In the genomic region with DNA sequence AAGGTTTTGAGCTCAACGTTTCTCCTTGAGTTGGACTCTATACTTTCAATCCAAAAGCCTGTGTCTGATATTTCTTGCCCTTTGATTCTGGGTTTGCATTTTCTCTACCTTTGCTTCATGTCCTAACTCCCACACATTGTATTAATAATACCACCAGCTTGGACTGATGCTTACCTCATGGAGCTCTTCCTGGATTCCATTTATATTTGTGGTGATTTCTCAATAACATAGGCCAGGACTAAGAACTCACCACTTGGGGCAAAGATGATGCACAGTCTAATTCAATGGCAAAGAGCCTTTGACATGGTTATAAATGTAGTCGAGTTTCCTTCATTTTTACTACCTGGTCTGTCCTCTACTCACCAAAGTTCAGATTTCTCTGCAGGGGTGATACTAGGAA, we compare ENCODE assay signal across 16 cellular contexts. TPM values are rescaled to one million over a fixed set of nuclear protein-coding genes. Genes with fewer than 3 reads are reported as not detected.
DNase-seq lines count a peak whose midpoint lies in the region; ATAC-seq and TF ChIP-seq lines count a peak whose summit lies in the region.
"Had no signal": no experiment of that assay in that cellular context is flagged by ENCODE, and none has a peak within 500 bp of the region (broad histone marks: within the 10 kb centered on the region; RNA-seq: fewer than 3 reads in every experiment).

No MANE protein-coding gene starts in this region.

- no peak overlapping the region for H3K4me3 ChIP-seq in adipocyte (ENCODE audit: low read length)
- no peak overlapping the region for H3K4me3 ChIP-seq in fibroblast of mammary gland (ENCODE audit: control insufficient read depth, low read depth, low read length)
- H3K4me3 ChIP-seq in dorsolateral prefrontal cortex, result no peak overlapping the region
- H3K4me3 ChIP-seq: Peyer's patch had no signal

- peaks cover 12% of the 10 kb centered on the region for H3K4me1 ChIP-seq in adipocyte (ENCODE audit: control insufficient read depth, insufficient read depth, low read length)
- H3K4me1 ChIP-seq: Caco-2, Peyer's patch had no signal

- ATAC-seq in GM18867 (IDR thresholded peaks at IDR 0.05; ENCODE audit: unreplicated experiment), result no peak
- ATAC-seq: SK-N-SH treated with all-trans-retinoic acid at 6 μM for 48 hours had no signal

- no peak overlapping the region for H3K9ac ChIP-seq in adipocyte (ENCODE audit: low read length)

- H3K36me3 ChIP-seq in adipocyte (ENCODE audit: control insufficient read depth, insufficient read depth, low read length, severe bottlenecking), result no peaks in the 10 kb centered on the region
- H3K36me3 ChIP-seq: Peyer's patch had no signal

- intact Hi-C loops in dorsolateral prefrontal cortex (cut with DNase I), result no loop called here

- no peak overlapping the region for H3K27ac ChIP-seq in dorsolateral prefrontal cortex
- H3K27ac ChIP-seq: Peyer's patch had no signal

- DNase-seq in EL (peak; percentile 6), adipocyte (ENCODE audit: low read depth) (peak; percentile 19), fibroblast of mammary gland (ENCODE audit: low read depth) (peak; percentile 61), NCI-H526 treated with DMSO at 0.1 percent for 48 hours (lab: John Stamatoyannopoulos, UW) (no peak), dorsolateral prefrontal cortex (no peak), mesenteric fat pad (ENCODE audit: low spot score) (no peak)
- DNase-seq: Caco-2, GOT3, KG1, NCI-H1105, NCI-H187 treated with DMSO at 0.1 percent for 48 hours, NCI-H2171, Peyer's patch, SHP77 had no signal

- no peaks in the 10 kb centered on the region for H3K9me3 ChIP-seq in adipocyte (ENCODE audit: control insufficient read depth, low read length)
- H3K9me3 ChIP-seq: Caco-2, Peyer's patch had no signal

- H3K27me3 ChIP-seq in adipocyte (replicated peaks; ENCODE audit: control insufficient read depth, insufficient read depth, low read length) (no peaks in the 10 kb centered on the region), dorsolateral prefrontal cortex (no peaks in the 10 kb centered on the region)
- H3K27me3 ChIP-seq: Peyer's patch had no signal

- no peak for TF ChIP-seq CTCF in fibroblast of mammary gland (conservative IDR thresholded peaks at IDR 0.05; ENCODE audit: control insufficient read depth, insufficient read depth, low read depth, low read length)
- TF ChIP-seq CTCF in dorsolateral prefrontal cortex (IDR thresholded peaks at IDR 0.05 in 54 of 56, conservative IDR thresholded peaks at IDR 0.05 in 2 of 56; ENCODE audit: low read depth in 1 of 56, partially characterized antibody in 56 of 56), result no peak

RNA-seq across cellular contexts. Expression of gene EFNA5, which starts 27.5 kb away (rescaled TPM):
- total RNA-seq in dorsolateral prefrontal cortex (10 to 100 TPM; 29.9 to 90.2 (median 56.1) TPM), mesenteric fat pad (9.2 TPM)

Comparison
In these comparisons a context has a peak if more than half of its experiments do, and no peak if none do; other contexts are left out.
1. DNase-seq: peak in EL (single experiment), adipocyte (single experiment) and fibroblast of mammary gland (single experiment); none in NCI-H526 treated with DMSO at 0.1 percent for 48 hours (single experiment), dorsolateral prefrontal cortex (0 of 10) and mesenteric fat pad (single experiment).